ENCODE assay signal across 11 cellular contexts in the genomic region with DNA sequence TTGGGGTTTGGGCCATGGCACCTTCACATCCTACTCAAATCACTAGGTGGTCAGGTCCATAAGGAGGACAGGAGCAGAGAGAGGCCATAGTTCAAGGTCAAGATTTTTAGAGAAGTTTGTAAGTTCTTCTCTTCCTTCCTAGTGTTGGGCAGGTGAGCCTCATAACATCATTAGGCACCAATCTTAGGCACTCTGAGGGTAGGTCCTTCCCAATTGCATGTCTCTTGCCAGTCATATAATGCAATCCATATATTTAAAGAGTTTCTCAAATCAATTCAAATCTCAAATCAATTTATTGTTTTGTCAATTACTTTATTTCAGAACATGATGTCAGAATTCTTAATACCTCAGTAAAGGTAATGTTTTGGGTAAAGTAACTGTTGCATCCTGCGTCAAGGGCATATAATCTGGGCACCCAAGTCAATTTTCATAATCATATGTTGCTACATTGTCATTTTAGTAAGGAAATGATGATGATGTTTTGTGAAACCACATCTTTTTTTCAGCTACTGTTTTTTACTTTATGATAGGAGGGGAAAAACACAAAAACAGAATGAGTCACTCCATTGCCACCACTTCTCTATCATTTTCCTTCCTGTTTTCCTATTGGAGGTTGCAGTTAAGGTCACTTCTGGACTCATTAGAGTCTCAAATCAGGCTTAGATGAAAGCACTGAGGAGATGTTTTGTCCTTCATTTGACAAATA.
DNase-seq lines count a peak whose midpoint lies in the region; ATAC-seq and TF ChIP-seq lines count a peak whose summit lies in the region.
"Had no signal": no experiment of that assay in that cellular context is flagged by ENCODE, and none has a peak within 500 bp of the region (broad histone marks: within the 10 kb centered on the region; RNA-seq: fewer than 3 reads in every experiment).

No MANE protein-coding gene starts in this region.

- H3K4me1 Mint-ChIP-seq in CD8-positive, alpha-beta memory T cell = peaks cover 19 to 23% (median 21%) of the 10 kb centered on the region in 3 donors

- no peak for TF ChIP-seq CTCF in left lung (IDR thresholded peaks at IDR 0.05)

- peak in 1 of 5 donors; percentile 9 for DNase-seq in CD8-positive, alpha-beta memory T cell
- peak; percentile 62 for DNase-seq in OCI-M1 (lab: John Stamatoyannopoulos, UW)
- no peak for DNase-seq in left lung
- DNase-seq in DMS53 (lab: John Stamatoyannopoulos, UW) = no peak
- no peak for DNase-seq in NCI-H526 (lab: John Stamatoyannopoulos, UW)
- no peak for DNase-seq in HPDE6-E6E7 (ENCODE audit: extremely low spot score)
- DNase-seq: GOT3, SHP77 had no signal

- H3K4me3 ChIP-seq in CD8-positive, alpha-beta memory T cell (ENCODE audit: low read length) = no peak overlapping the region
- H3K4me3 ChIP-seq in left lung = no peak overlapping the region
- H3K4me3 ChIP-seq: skin epidermis had no signal

- peak overlapping the region in 2 of 7 donors; percentile 21 to 27 for H3K4me3 Mint-ChIP-seq in CD8-positive, alpha-beta memory T cell

- POLR2A ChIA-PET in CD8-positive, alpha-beta memory T cell (lab: Charles Lee) = interaction anchor here (0.7 kb wide), 1 partner anchor 20 kb away, joined by 3 read pairs; no protein-coding TSS in a partner anchor

- H3K27ac Mint-ChIP-seq in CD8-positive, alpha-beta memory T cell = peak overlapping the region; percentile 11 to 78 (median 60)

- intact Hi-C loops in left lung (cut with DNase I) = no loop called here

- H3K27me3 ChIP-seq in CD8-positive, alpha-beta memory T cell (ENCODE audit: insufficient read depth, low read length, poor library complexity, severe bottlenecking) = no peaks in the 10 kb centered on the region
- no peaks in the 10 kb centered on the region for H3K27me3 ChIP-seq in left lung

- ATAC-seq in GM21529 (IDR thresholded peaks at IDR 0.05; ENCODE audit: unreplicated experiment) (peak; percentile 47), left lung (peak; percentile 56), GM21367 (IDR thresholded peaks at IDR 0.05; ENCODE audit: unreplicated experiment) (no peak)

- H3K4me1 ChIP-seq in CD8-positive, alpha-beta memory T cell (ENCODE audit: insufficient read depth, low read length) = no peaks in the 10 kb centered on the region
- peaks cover 0 to 27% of the 10 kb centered on the region in 2 donors for H3K4me1 ChIP-seq in left lung

- no peaks in the 10 kb centered on the region for H3K9me3 Mint-ChIP-seq in CD8-positive, alpha-beta memory T cell

- no peaks in the 10 kb centered on the region for H3K36me3 ChIP-seq in CD8-positive, alpha-beta memory T cell (ENCODE audit: insufficient read depth, low read length)
- H3K36me3 ChIP-seq in left lung = no peaks in the 10 kb centered on the region

- no peaks in the 10 kb centered on the region for H3K36me3 Mint-ChIP-seq in CD8-positive, alpha-beta memory T cell

- H3K27me3 Mint-ChIP-seq in CD8-positive, alpha-beta memory T cell = peaks cover 0 to 2% of the 10 kb centered on the region in 2 donors

- CTCF ChIA-PET in CD8-positive, alpha-beta memory T cell (lab: Charles Lee) = no interaction called here

- no peaks in the 10 kb centered on the region for H3K9me3 ChIP-seq in CD8-positive, alpha-beta memory T cell (ENCODE audit: low read length)
- no peaks in the 10 kb centered on the region for H3K9me3 ChIP-seq in left lung

- no peak overlapping the region for H3K27ac ChIP-seq in CD8-positive, alpha-beta memory T cell (ENCODE audit: low read depth, low read length)
- peak overlapping the region in 1 of 2 donors; percentile 85 for H3K27ac ChIP-seq in left lung
